1 cellular context compared by ENCODE assay signal in the genomic region with DNA sequence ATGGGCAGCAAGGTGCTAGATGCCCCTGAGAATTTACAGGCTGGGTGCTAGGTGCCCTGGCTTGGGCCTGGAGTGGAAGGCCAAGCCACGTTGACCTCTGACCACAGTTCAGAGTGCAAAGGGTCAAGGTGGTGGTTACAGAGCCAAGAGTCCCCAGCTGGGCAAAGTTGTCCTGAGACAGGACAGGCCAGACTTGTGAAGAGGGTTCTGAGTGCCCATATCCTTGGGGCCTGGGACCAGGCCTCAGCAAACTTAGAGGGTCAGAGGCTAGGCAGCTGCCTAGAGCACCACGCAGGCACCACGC.
TF ChIP-seq lines count a peak whose summit lies in the region.

No MANE protein-coding gene starts in this region.

TF ChIP-seq in H1, 55 proteins besides CTCF, POLR2A, EP300 and RAD21 (continued from another document):
- TF ChIP-seq FOSL1 (IDR thresholded peaks at IDR 0.05; ENCODE audit: insufficient read depth, low read depth, low read length) (no peak), ZNF274 (IDR thresholded peaks at IDR 0.05; ENCODE audit: borderline replicate concordance, extremely low read depth, low read length) (no peak), JUN (IDR thresholded peaks at IDR 0.05; ENCODE audit: low read depth, low read length) (no peak), CHD2 (IDR thresholded peaks at IDR 0.05; ENCODE audit: low read length) (no peak), RNF2 (IDR thresholded peaks at IDR 0.05; ENCODE audit: borderline replicate concordance, low read depth, low read length, missing control alignments, poor library complexity, severe bottlenecking) (no peak), SP1 (IDR thresholded peaks at IDR 0.05; ENCODE audit: low read depth, low read length) (no peak), CEBPB (IDR thresholded peaks at IDR 0.05; ENCODE audit: low read depth, low read length) (no peak), YY1 (IDR thresholded peaks at IDR 0.05; ENCODE audit: low read depth, low read length) (no peak), CHD7 (IDR thresholded peaks at IDR 0.05; ENCODE audit: insufficient replicate concordance, low read length) (no peak), CBX5 (IDR thresholded peaks at IDR 0.05; ENCODE audit: low read depth, low read length) (no peak), TEAD4 (IDR thresholded peaks at IDR 0.05; ENCODE audit: low read depth, low read length) (no peak), HDAC6 (IDR thresholded peaks at IDR 0.05; ENCODE audit: low read depth, low read length) (no peak), SIN3A (conservative IDR thresholded peaks at IDR 0.05 in 1 of 2, IDR thresholded peaks at IDR 0.05 in 1 of 2; ENCODE audit: low read depth in 1 of 2, low read length in 2 of 2) (no peak), KDM4A (IDR thresholded peaks at IDR 0.05; ENCODE audit: low read depth, low read length, severe bottlenecking) (no peak), SIRT6 (IDR thresholded peaks at IDR 0.05; ENCODE audit: low read length) (no peak)
